Comparison of ENCODE assay signal across 29 cellular contexts in genomic region chr18:29648891-29649290, GRCh38.
"Had no signal": no experiment of that assay in that cellular context is flagged by ENCODE, and none has a peak within 500 bp of the region (broad histone marks: within the 10 kb centered on the region; RNA-seq: fewer than 3 reads in every experiment).

No MANE protein-coding gene starts in this region.

- H3K27ac ChIP-seq: stomach, suprapubic skin, testis, thoracic aorta, thyroid gland, tibial artery, tibial nerve, transverse colon, upper lobe of left lung, upper lobe of right lung, uterus, vagina had no signal

- H3K27me3 Mint-ChIP-seq: stimulated activated memory B cell treated with anti-CD40 and anti-IgM and Interleukin-4, amounts not matched to agents 10 μg/mL and 1 μg/mL and 100 μg/mL, for 72 hours; stimulated activated naive B cell treated with anti-CD40 and anti-IgM and Interleukin-4, amounts not matched to agents 10 μg/mL and 1 μg/mL and 100 μg/mL, for 72 hours; stimulated activated naive CD8-positive, alpha-beta T cell treated with anti-CD3 and anti-CD28 coated beads, Interleukin-15, amount 100 ng/mL, for 72 hours; stimulated activated naive CD8-positive, alpha-beta T cell treated with anti-CD3 and anti-CD28 coated beads, Interleukin-15, Interleukin-2, amounts not matched to agents 100 ng/mL and 50 ng/mL, for 24 hours; type B pancreatic cell had no signal

- H3K9me3 Mint-ChIP-seq: type B pancreatic cell had no signal

- H3K36me3 ChIP-seq: stomach, suprapubic skin, thoracic aorta, thyroid gland, tibial artery, tibial nerve, transverse colon, upper lobe of left lung, upper lobe of right lung, uterus, vagina had no signal

- DNase-seq: stimulated activated CD4-positive, alpha-beta T cell treated with anti-CD3 and anti-CD28 coated beads, Interleukin-2, amount 100 ng/mL, for 48 hours; stimulated activated CD4-positive, alpha-beta T cell treated with anti-CD3 and anti-CD28 coated beads, Interleukin-4, amount 100 ng/mL, for 1 hour; stimulated activated CD4-positive, alpha-beta T cell treated with anti-CD3 and anti-CD28 coated beads, Interleukin-4, amount 100 ng/mL, for 24 hours; stimulated activated CD4-positive, alpha-beta T cell treated with anti-CD3 and anti-CD28 coated beads, Interleukin-4, amount 100 ng/mL, for 4 hours; stimulated activated CD8-positive, alpha-beta memory T cell treated with anti-CD3 and anti-CD28 coated beads, Interleukin-4, amount 100 ng/mL, for 48 hours; stimulated activated naive B cell treated with anti-CD40 and anti-IgM and Interleukin-4, amounts not matched to agents 10 μg/mL and 1 μg/mL and 100 μg/mL, for 72 hours; stimulated activated naive CD4-positive, alpha-beta T cell; stimulated activated naive CD4-positive, alpha-beta T cell treated with Interleukin-2 at 50 U/mL for 16 hours; stimulated activated naive CD8-positive, alpha-beta T cell treated with anti-CD3 and anti-CD28 coated beads, Interleukin-15, amount 100 ng/mL, for 72 hours; stimulated activated naive CD8-positive, alpha-beta T cell treated with anti-CD3 and anti-CD28 coated beads, Interleukin-15, Interleukin-2, amounts not matched to agents 100 U/mL and 50 U/mL, for 24 hours; stomach; substantia nigra; testis; thyroid gland; tibial artery; transverse colon; trophoblast cell; upper lobe of left lung; upper lobe of right lung; uterus had no signal

- H3K4me1 Mint-ChIP-seq: stimulated activated effector memory CD8-positive, alpha-beta T cell treated with anti-CD3 and anti-CD28 coated beads, Interleukin-12 subunit alpha, Interleukin-12 subunit beta, amount 100 ng/mL, for 72 hours; stimulated activated memory B cell treated with anti-CD40 and anti-IgM and Interleukin-4, amounts not matched to agents 10 μg/mL and 1 μg/mL and 100 μg/mL, for 72 hours; stimulated activated naive B cell treated with anti-CD40 and anti-IgM and Interleukin-4, amounts not matched to agents 10 μg/mL and 1 μg/mL and 100 μg/mL, for 72 hours; stimulated activated naive CD8-positive, alpha-beta T cell treated with anti-CD3 and anti-CD28 coated beads, Interleukin-15, amount 100 ng/mL, for 72 hours had no signal

- FAIRE-seq: urothelium cell line had no signal

- H3K4me3 Mint-ChIP-seq: stimulated activated effector memory CD8-positive, alpha-beta T cell treated with anti-CD3 and anti-CD28 coated beads, Interleukin-12 subunit alpha, Interleukin-12 subunit beta, amount 100 ng/mL, for 72 hours; stimulated activated memory B cell treated with anti-CD40 and anti-IgM and Interleukin-4, amounts not matched to agents 10 μg/mL and 1 μg/mL and 100 μg/mL, for 72 hours; stimulated activated naive B cell treated with anti-CD40 and anti-IgM and Interleukin-4, amounts not matched to agents 10 μg/mL and 1 μg/mL and 100 μg/mL, for 72 hours; stimulated activated naive CD8-positive, alpha-beta T cell treated with anti-CD3 and anti-CD28 coated beads, Interleukin-15, amount 100 ng/mL, for 72 hours; stimulated activated naive CD8-positive, alpha-beta T cell treated with anti-CD3 and anti-CD28 coated beads, Interleukin-15, Interleukin-2, amounts not matched to agents 100 ng/mL and 50 ng/mL, for 24 hours; type B pancreatic cell had no signal

- H3K27me3 ChIP-seq: stomach, suprapubic skin, testis, thyroid gland, tibial artery, tibial nerve, transverse colon, upper lobe of left lung, upper lobe of right lung, uterus, vagina had no signal

- H3K4me1 ChIP-seq: stomach, suprapubic skin, testis, thyroid gland, tibial artery, tibial nerve, transverse colon, upper lobe of left lung, upper lobe of right lung, uterus, vagina had no signal

- ATAC-seq: stimulated activated effector memory CD8-positive, alpha-beta T cell treated with anti-CD3 and anti-CD28 coated beads, Interleukin-12 subunit alpha, Interleukin-12 subunit beta, amount 100 ng/mL, for 72 hours; stimulated activated memory B cell treated with anti-CD40 and anti-IgM and Interleukin-4, amounts not matched to agents 10 μg/mL and 1 μg/mL and 100 μg/mL, for 72 hours; stimulated activated naive B cell treated with anti-CD40 and anti-IgM and Interleukin-4, amounts not matched to agents 10 μg/mL and 1 μg/mL and 100 μg/mL, for 72 hours; stimulated activated naive CD8-positive, alpha-beta T cell treated with anti-CD3 and anti-CD28 coated beads, Interleukin-15, amount 100 ng/mL, for 72 hours; stimulated activated naive CD8-positive, alpha-beta T cell treated with anti-CD3 and anti-CD28 coated beads, Interleukin-15, Interleukin-2, amounts not matched to agents 100 U/mL and 50 U/mL, for 24 hours; upper lobe of right lung had no signal

- H3K27ac Mint-ChIP-seq: stimulated activated effector memory CD8-positive, alpha-beta T cell treated with anti-CD3 and anti-CD28 coated beads, Interleukin-12 subunit alpha, Interleukin-12 subunit beta, amount 100 ng/mL, for 72 hours; stimulated activated memory B cell treated with anti-CD40 and anti-IgM and Interleukin-4, amounts not matched to agents 10 μg/mL and 1 μg/mL and 100 μg/mL, for 72 hours; stimulated activated naive B cell treated with anti-CD40 and anti-IgM and Interleukin-4, amounts not matched to agents 10 μg/mL and 1 μg/mL and 100 μg/mL, for 72 hours; stimulated activated naive CD8-positive, alpha-beta T cell treated with anti-CD3 and anti-CD28 coated beads, Interleukin-15, amount 100 ng/mL, for 72 hours; stimulated activated naive CD8-positive, alpha-beta T cell treated with anti-CD3 and anti-CD28 coated beads, Interleukin-15, Interleukin-2, amounts not matched to agents 100 ng/mL and 50 ng/mL, for 24 hours; type B pancreatic cell had no signal

- H3K4me3 ChIP-seq: stomach, suprapubic skin, testis, thoracic aorta, thyroid gland, tibial artery, tibial nerve, transverse colon, upper lobe of left lung, upper lobe of right lung, uterus, vagina had no signal

- H3K9me3 ChIP-seq: suprapubic skin, testis, thoracic aorta, thyroid gland, tibial artery, tibial nerve, transverse colon, upper lobe of left lung, upper lobe of right lung, uterus, vagina had no signal

- H3K36me3 Mint-ChIP-seq: stimulated activated effector memory CD8-positive, alpha-beta T cell treated with anti-CD3 and anti-CD28 coated beads, Interleukin-12 subunit alpha, Interleukin-12 subunit beta, amount 100 ng/mL, for 72 hours; stimulated activated memory B cell treated with anti-CD40 and anti-IgM and Interleukin-4, amounts not matched to agents 10 μg/mL and 1 μg/mL and 100 μg/mL, for 72 hours; stimulated activated naive B cell treated with anti-CD40 and anti-IgM and Interleukin-4, amounts not matched to agents 10 μg/mL and 1 μg/mL and 100 μg/mL, for 72 hours; type B pancreatic cell had no signal
